ENCODE assay signal across 29 cellular contexts in genomic region chr4:148740701-148741100, GRCh38.
"Had no signal": no experiment of that assay in that cellular context is flagged by ENCODE, and none has a peak within 500 bp of the region (broad histone marks: within the 10 kb centered on the region; RNA-seq: fewer than 3 reads in every experiment).

No MANE protein-coding gene starts in this region.

- H3K27ac Mint-ChIP-seq: activated B cell treated with CpG ODN at 0.5 μM for 24 hours; activated CD4-positive, alpha-beta memory T cell treated with anti-CD3 and anti-CD28 coated beads, Interleukin-2, amount 10 ng/mL, durations not matched to agents 7 days and 5 days; activated naive CD4-positive, alpha-beta T cell treated with anti-CD3 and anti-CD28 coated beads for 36 hours; activated naive CD8-positive, alpha-beta T cell; activated T-helper 17 cell treated with anti-CD3 and anti-CD28 coated beads, Interleukin-2, amount 50 U/mL, for 72 hours; brain; T-cell had no signal

- DNase-seq: activated B cell treated with CpG ODN at 0.5 μM for 24 hours; activated CD4-positive, alpha-beta memory T cell treated with anti-CD3 and anti-CD28 coated beads, Interleukin-2, amount 10 ng/mL, durations not matched to agents 7 days and 5 days; activated CD4-positive, alpha-beta T cell treated with anti-CD3 and anti-CD28 coated beads, Interleukin-2, amount 50 U/mL, for 1 hour; activated gamma-delta T cell; activated naive CD4-positive, alpha-beta T cell treated with anti-CD3 and anti-CD28 coated beads for 36 hours; activated T-cell treated with anti-CD3 and anti-CD28 coated beads for 4 hours; activated T-cell treated with anti-CD3 and anti-CD28 coated beads, Interleukin-2, amount 50 U/mL, for 48 hours; Kasumi-1; KBM-7; NCI-H1092; NCI-H1417 treated with DMSO at 0.1 percent for 48 hours; NCI-H1694; NCI-H2029; NCI-H2107; NCI-H2171 treated with DMSO at 0.1 percent for 48 hours; NCI-H226; NCI-H526; NCI-H82; OCI-M1; RPMI8226; T-cell; T-helper 2 cell; T1000 had no signal

- H3K4me3 ChIP-seq: SK-N-MC had no signal

- H3K27me3 Mint-ChIP-seq: activated B cell treated with CpG ODN at 0.5 μM for 24 hours; activated CD4-positive, alpha-beta memory T cell treated with anti-CD3 and anti-CD28 coated beads, Interleukin-2, amount 10 ng/mL, durations not matched to agents 7 days and 5 days; T-cell had no signal

- H3K36me3 Mint-ChIP-seq: brain, T-cell had no signal

- H3K27ac ChIP-seq: SK-N-MC had no signal

- H3K9me3 Mint-ChIP-seq: activated B cell treated with CpG ODN at 0.5 μM for 24 hours; activated CD4-positive, alpha-beta memory T cell treated with anti-CD3 and anti-CD28 coated beads, Interleukin-2, amount 10 ng/mL, durations not matched to agents 7 days and 5 days; activated naive CD4-positive, alpha-beta T cell treated with anti-CD3 and anti-CD28 coated beads for 36 hours; activated T-helper 17 cell treated with anti-CD3 and anti-CD28 coated beads, Interleukin-2, amount 50 U/mL, for 72 hours had no signal

- ATAC-seq: activated T-helper 17 cell treated with anti-CD3 and anti-CD28 coated beads, Interleukin-2, amount 50 U/mL, for 72 hours; Panc1; Right ventricle myocardium inferior; T-cell had no signal

- H3K4me3 Mint-ChIP-seq: activated B cell treated with CpG ODN at 0.5 μM for 24 hours; activated CD4-positive, alpha-beta memory T cell treated with anti-CD3 and anti-CD28 coated beads, Interleukin-2, amount 10 ng/mL, durations not matched to agents 7 days and 5 days; activated naive CD4-positive, alpha-beta T cell treated with anti-CD3 and anti-CD28 coated beads for 36 hours; activated naive CD8-positive, alpha-beta T cell; activated T-helper 17 cell treated with anti-CD3 and anti-CD28 coated beads, Interleukin-2, amount 50 U/mL, for 72 hours; brain; T-cell had no signal

- H3K4me1 Mint-ChIP-seq: activated B cell treated with CpG ODN at 0.5 μM for 24 hours; activated CD4-positive, alpha-beta memory T cell treated with anti-CD3 and anti-CD28 coated beads, Interleukin-2, amount 10 ng/mL, durations not matched to agents 7 days and 5 days; activated T-helper 17 cell treated with anti-CD3 and anti-CD28 coated beads, Interleukin-2, amount 50 U/mL, for 72 hours; brain; T-cell had no signal
